ENCODE assay signal across 1 cellular context in genomic region chr17:27357236-27357635, GRCh38.
TF ChIP-seq lines count a peak whose summit lies in the region.

No MANE protein-coding gene starts in this region.

TF ChIP-seq in IMR-90, 13 proteins besides CTCF, POLR2A, EP300 and RAD21:
- TF ChIP-seq NFE2L2 (IDR thresholded peaks at IDR 0.05; ENCODE audit: low read depth, low read length) = no peak
- TF ChIP-seq MAZ (IDR thresholded peaks at IDR 0.05; ENCODE audit: borderline replicate concordance, low read depth, low read length) = no peak
- no peak for TF ChIP-seq RFX5 (IDR thresholded peaks at IDR 0.05; ENCODE audit: low read depth, low read length)
- no peak for TF ChIP-seq USF2 (IDR thresholded peaks at IDR 0.05; ENCODE audit: low read depth, low read length)
- no peak for TF ChIP-seq SMC3 (IDR thresholded peaks at IDR 0.05; ENCODE audit: low read depth, low read length)
- TF ChIP-seq MXI1 (IDR thresholded peaks at IDR 0.05; ENCODE audit: borderline replicate concordance, low read depth, low read length) = no peak
- no peak for TF ChIP-seq BHLHE40 (IDR thresholded peaks at IDR 0.05; ENCODE audit: low read depth, low read length)
- no peak for TF ChIP-seq MAFK (IDR thresholded peaks at IDR 0.05; ENCODE audit: low read depth, low read length)
- TF ChIP-seq FOS (IDR thresholded peaks at IDR 0.05; ENCODE audit: low read depth, low read length) = no peak
- no peak for TF ChIP-seq CEBPB (IDR thresholded peaks at IDR 0.05; ENCODE audit: low read depth, low read length)
- TF ChIP-seq RCOR1 (IDR thresholded peaks at IDR 0.05; ENCODE audit: insufficient replicate concordance, low read length) = no peak
